31 cellular contexts compared by ENCODE assay signal in genomic region chr17:81815646-81815985, GRCh38. TPM values are rescaled to one million over a fixed set of nuclear protein-coding genes. Genes with fewer than 3 reads are reported as not detected.
DNase-seq lines count a peak whose midpoint lies in the region; ATAC-seq lines count a peak whose summit lies in the region.
"Had no signal": no experiment of that assay in that cellular context is flagged by ENCODE, and none has a peak within 500 bp of the region (broad histone marks: within the 10 kb centered on the region; RNA-seq: fewer than 3 reads in every experiment).

No MANE protein-coding gene starts in this region.

- no peak overlapping the region for H4K8ac ChIP-seq in neuronal stem cell (ENCODE audit: low read depth, low read length)

- H3K4me2 ChIP-seq in neuronal stem cell (ENCODE audit: insufficient read depth, low read length, poor library complexity, severe bottlenecking) = no peak overlapping the region
- H3K4me2 ChIP-seq: KMS-11 had no signal

- no peak overlapping the region for H3K23ac ChIP-seq in neuronal stem cell (ENCODE audit: low read depth, low read length, poor library complexity)

- no peaks in the 10 kb centered on the region for H3K27me3 ChIP-seq in endocrine pancreas (ENCODE audit: control insufficient read depth, insufficient read depth, low read length)
- peaks cover 0 to 11% (median 0%) of the 10 kb centered on the region in 3 experiments for H3K27me3 ChIP-seq in neuronal stem cell (ENCODE audit: control insufficient read depth in 3 of 3, insufficient read depth in 3 of 3, low read depth in 1 of 3, low read length in 3 of 3)
- H3K27me3 ChIP-seq: BE2C, right atrium auricular region had no signal

- H4K91ac ChIP-seq in neuronal stem cell (ENCODE audit: low read depth, low read length, poor library complexity) = no peak overlapping the region

- H3K4ac ChIP-seq in neuronal stem cell (ENCODE audit: low read length) = no peak overlapping the region

- H3K14ac ChIP-seq in neuronal stem cell (ENCODE audit: low read length) = no peak overlapping the region

- no peak overlapping the region for H3K18ac ChIP-seq in neuronal stem cell (ENCODE audit: low read length)

- no peak overlapping the region for H3K27ac ChIP-seq in neuronal stem cell (replicated peaks; ENCODE audit: low read length)
- H3K27ac ChIP-seq: coronary artery, KMS-11, right atrium auricular region, SJCRH30, tibial nerve had no signal

- H2BK12ac ChIP-seq in neuronal stem cell (ENCODE audit: low read length) = no peak overlapping the region

- no CpG with 5 or more reads among the region's 2 CpGs for WGBS in neuronal stem cell (ENCODE audit: extremely low coverage in 2 of 2, insufficient read length in 2 of 2, insufficient replicate concordance in 1 of 2), 2 donors

- H3K4me3 ChIP-seq in endocrine pancreas (ENCODE audit: control insufficient read depth, insufficient read depth, low read length) (no peak overlapping the region), neuronal stem cell (ENCODE audit: low read length in 2 of 2) (no peak overlapping the region)
- H3K4me3 ChIP-seq: coronary artery, right atrium auricular region, SJCRH30, stomach, tibial nerve had no signal

- H3K4me1 ChIP-seq in endocrine pancreas (ENCODE audit: control insufficient read depth, insufficient read depth, low read length) (no peaks in the 10 kb centered on the region), neuronal stem cell (ENCODE audit: control insufficient read depth in 2 of 2, insufficient read depth in 1 of 2, low read depth in 1 of 2, low read length in 2 of 2) (peaks cover 3 to 8% of the 10 kb centered on the region in 2 donors)
- H3K4me1 ChIP-seq: right atrium auricular region, SJCRH30, tibial nerve had no signal

- H2AK5ac ChIP-seq in neuronal stem cell (ENCODE audit: low read depth, low read length) = peak overlapping the region; percentile 20

- H2BK5ac ChIP-seq in neuronal stem cell (ENCODE audit: low read length) = no peak overlapping the region

- H3K9ac ChIP-seq in endocrine pancreas (ENCODE audit: control insufficient read depth, insufficient read depth, low read length) (peak overlapping the region; percentile 34), neuronal stem cell (ENCODE audit: low read depth, low read length, poor library complexity) (no peak overlapping the region)
- H3K9ac ChIP-seq: KMS-11 had no signal

- peak; percentile 51 for DNase-seq in HT-29 (ENCODE audit: low spot score)
- no peak for DNase-seq in neuronal stem cell (ENCODE audit: low spot score)
- no peak for DNase-seq in NCI-H1105 (lab: John Stamatoyannopoulos, UW)
- no peak for DNase-seq in activated CD4-positive, alpha-beta T cell treated with anti-CD3 and anti-CD28 coated beads for 4 hours
- DNase-seq: activated CD4-positive, alpha-beta T cell treated with anti-CD3 and anti-CD28 coated beads for 1 hour; activated naive CD4-positive, alpha-beta T cell treated with anti-CD3 and anti-CD28 coated beads for 36 hours; activated T-cell treated with anti-CD3 and anti-CD28 coated beads, Interleukin-2, amount 50 U/mL, for 48 hours; amniotic stem cell; HFFc6; mesendoderm; MV-4-11; natural killer cell; NCI-H2227 treated with DMSO at 0.1 percent for 48 hours; OCI-M1; stomach; T-cell had no signal

- H2AFZ ChIP-seq in neuronal stem cell (ENCODE audit: low read length) = no peak overlapping the region

- no peak overlapping the region for H2BK120ac ChIP-seq in neuronal stem cell (ENCODE audit: low read depth, low read length)

- H2BK15ac ChIP-seq in neuronal stem cell (ENCODE audit: low read length) = peak overlapping the region; percentile 89

- H3K79me1 ChIP-seq in neuronal stem cell (ENCODE audit: low read depth, low read length) = peaks cover 2% of the 10 kb centered on the region

- H3K9me3 ChIP-seq in endocrine pancreas (ENCODE audit: control insufficient read depth, low read length) (no peaks in the 10 kb centered on the region), neuronal stem cell (replicated peaks in 1 of 2; ENCODE audit: control insufficient read depth in 2 of 2, insufficient read depth in 1 of 2, low read depth in 1 of 2, low read length in 2 of 2) (no peaks in the 10 kb centered on the region)
- H3K9me3 ChIP-seq: BE2C, Caco-2, right atrium auricular region, SJCRH30, stomach, tibial nerve had no signal

- no peak for ATAC-seq in GM18519 (IDR thresholded peaks at IDR 0.05; ENCODE audit: low FRiP score, unreplicated experiment)
- ATAC-seq: natural killer cell, T-cell had no signal

- H3K36me3 ChIP-seq in endocrine pancreas (ENCODE audit: control insufficient read depth, insufficient read depth, low read length) (no peaks in the 10 kb centered on the region), neuronal stem cell (replicated peaks in 1 of 2; ENCODE audit: control insufficient read depth in 2 of 2, insufficient read depth in 2 of 2, low read length in 2 of 2) (no peaks in the 10 kb centered on the region)
- H3K36me3 ChIP-seq: BE2C, right atrium auricular region, SJCRH30, stomach, tibial nerve had no signal

RNA-seq across cellular contexts. Expression of gene GCGR, which starts 11.7 kb away (rescaled TPM):
- 0.71 and 2.2 TPM in 2 replicates for total RNA-seq in HT-29 (2014; rRNA removed; shearing (Covaris generic))
- polyA plus RNA-seq in neuronal stem cell (2013, experiment 1 of 2) = 0.40 TPM
- 0.50 TPM for polyA plus RNA-seq in neuronal stem cell (2013, experiment 2 of 2)
- total RNA-seq: A673; activated naive CD4-positive, alpha-beta T cell treated with anti-CD3 and anti-CD28 coated beads for 36 hours; bronchial epithelial cell; fibroblast of lung; glomerular endothelial cell; HFFc6; HT1080; natural killer cell; osteocyte; right atrium auricular region had no signal
- polyA plus RNA-seq: fibroblast of lung had no signal

RNA-seq across cellular contexts. Expression of gene MCRIP1, which starts 17.5 kb away (rescaled TPM):
- 159 and 160 TPM in 2 replicates for total RNA-seq in HT-29 (2014; rRNA removed; shearing (Covaris generic))
- 145 TPM for polyA plus RNA-seq in neuronal stem cell (2013, experiment 1 of 2)
- polyA plus RNA-seq in neuronal stem cell (2013, experiment 2 of 2) = 137 TPM

RNA-seq across cellular contexts. Expression of gene PPP1R27, which starts 19.2 kb away (rescaled TPM):
- 2.4 and 3.0 TPM in 2 replicates for total RNA-seq in HT-29 (2014; rRNA removed; shearing (Covaris generic))
- polyA plus RNA-seq in neuronal stem cell (2013, experiment 1 of 2) = 0.20 TPM
- 0.21 TPM for polyA plus RNA-seq in neuronal stem cell (2013, experiment 2 of 2)
- total RNA-seq: A673; activated naive CD4-positive, alpha-beta T cell treated with anti-CD3 and anti-CD28 coated beads for 36 hours; bronchial epithelial cell; fibroblast of lung; glomerular endothelial cell; HFFc6; natural killer cell; right atrium auricular region; SJCRH30; stomach; T-cell had no signal
- polyA plus RNA-seq: fibroblast of lung had no signal

RNA-seq across cellular contexts. Expression of gene P4HB, which starts 44.7 kb away (rescaled TPM):
- total RNA-seq in HT-29 (2014; rRNA removed; shearing (Covaris generic)) = 1,172 and 1,253 TPM in 2 replicates
- 321 TPM for polyA plus RNA-seq in neuronal stem cell (2013, experiment 1 of 2)
- polyA plus RNA-seq in neuronal stem cell (2013, experiment 2 of 2) = 298 TPM

RNA-seq across cellular contexts. Expression of gene ARHGDIA, which starts 55.5 kb away (rescaled TPM):
- 312 and 331 TPM in 2 replicates for total RNA-seq in HT-29 (2014; rRNA removed; shearing (Covaris generic))
- polyA plus RNA-seq in neuronal stem cell (2013, experiment 1 of 2) = 124 TPM
- polyA plus RNA-seq in neuronal stem cell (2013, experiment 2 of 2) = 118 TPM
